14 cellular contexts compared by ENCODE assay signal in genomic region chr6:105259912-105260889, GRCh38.
DNase-seq lines count a peak whose midpoint lies in the region; ATAC-seq lines count a peak whose summit lies in the region.
"Had no signal": no experiment of that assay in that cellular context is flagged by ENCODE, and none has a peak within 500 bp of the region (broad histone marks: within the 10 kb centered on the region; RNA-seq: fewer than 3 reads in every experiment).

No MANE protein-coding gene starts in this region.

- H3K27me3 Mint-ChIP-seq in activated T-helper 2 cell treated with anti-CD3 and anti-CD28 coated beads, Interferon-gamma antibody, Interleukin-2, Interleukin-4, amounts not matched to agents 10 μg/mL and 5 μg/mL and 100 μg/mL, durations not matched to agents 14 hours and 24 hours and 36 hours (ENCODE audit: low read depth) = peaks cover 20% of the 10 kb centered on the region

- DNase-seq in Daoy (ENCODE audit: low read depth) (peak; percentile 46), NCI-H2029 (lab: John Stamatoyannopoulos, UW) (peak; percentile 12), OCI-M1 (lab: John Stamatoyannopoulos, UW) (peak; percentile 23), right cardiac atrium (no peak), SHP77 (lab: John Stamatoyannopoulos, UW) (no peak), hypothalamus (lab: John Stamatoyannopoulos, UW) (no peak)
- DNase-seq in activated T-helper 2 cell treated with anti-CD3 and anti-CD28 coated beads, Interferon-gamma antibody, Interleukin-2, Interleukin-4, amounts not matched to agents 10 μg/mL and 5 μg/mL and 100 μg/mL, durations not matched to agents 14 hours and 24 hours and 36 hours (ENCODE audit: low spot score) = no peak
- DNase-seq: activated CD8-positive, alpha-beta T cell treated with anti-CD3 and anti-CD28 coated beads, Interleukin-2, amount 10 ng/mL, durations not matched to agents 7 days and 5 days; HFFc6; posterior cingulate gyrus had no signal

- intact Hi-C loops in right cardiac atrium (cut with DNase I) = loop anchor here in 1 of 4 donors (10.0 kb wide), 1 partner anchor 95 kb away; no protein-coding TSS in a partner anchor
- intact Hi-C loops in activated T-helper 2 cell treated with anti-CD3 and anti-CD28 coated beads, Interferon-gamma antibody, Interleukin-2, Interleukin-4, amounts not matched to agents 10 μg/mL and 5 μg/mL and 100 μg/mL, durations not matched to agents 14 hours and 24 hours and 36 hours (cut with micrococcal nuclease) = loop anchor here (5.0 kb wide), 1 partner anchor 48 kb away; no protein-coding TSS in a partner anchor

- no peaks in the 10 kb centered on the region for H3K36me3 Mint-ChIP-seq in activated T-helper 2 cell treated with anti-CD3 and anti-CD28 coated beads, Interferon-gamma antibody, Interleukin-2, Interleukin-4, amounts not matched to agents 10 μg/mL and 5 μg/mL and 100 μg/mL, durations not matched to agents 14 hours and 24 hours and 36 hours (ENCODE audit: low read depth)

- peaks cover 11% of the 10 kb centered on the region for H3K4me1 Mint-ChIP-seq in activated T-helper 2 cell treated with anti-CD3 and anti-CD28 coated beads, Interferon-gamma antibody, Interleukin-2, Interleukin-4, amounts not matched to agents 10 μg/mL and 5 μg/mL and 100 μg/mL, durations not matched to agents 14 hours and 24 hours and 36 hours (ENCODE audit: low read depth)

- H3K4me1 ChIP-seq in right cardiac atrium (ENCODE audit: control insufficient read depth, insufficient read depth, low read length) = no peaks in the 10 kb centered on the region
- H3K4me1 ChIP-seq: ascending aorta, tibial nerve had no signal

- no peaks in the 10 kb centered on the region for H3K9me3 Mint-ChIP-seq in activated T-helper 2 cell treated with anti-CD3 and anti-CD28 coated beads, Interferon-gamma antibody, Interleukin-2, Interleukin-4, amounts not matched to agents 10 μg/mL and 5 μg/mL and 100 μg/mL, durations not matched to agents 14 hours and 24 hours and 36 hours
- H3K9me3 Mint-ChIP-seq: HFFc6 had no signal

- H3K27ac ChIP-seq in right cardiac atrium (ENCODE audit: low read length) = peak overlapping the region; percentile 14
- H3K27ac ChIP-seq: ascending aorta, SK-N-MC, tibial nerve had no signal

- H3K27me3 ChIP-seq in right cardiac atrium (ENCODE audit: control insufficient read depth, insufficient read depth) = no peaks in the 10 kb centered on the region
- H3K27me3 ChIP-seq: ascending aorta, tibial nerve had no signal

- H3K9me3 ChIP-seq in right cardiac atrium (ENCODE audit: control insufficient read depth, low read length) = no peaks in the 10 kb centered on the region
- H3K9me3 ChIP-seq: ascending aorta, tibial nerve had no signal

- H3K4me3 ChIP-seq in right cardiac atrium (ENCODE audit: low read length) = no peak overlapping the region
- H3K4me3 ChIP-seq: ascending aorta, SK-N-MC, tibial nerve had no signal

- 49% methylated on average over 13 of the region's 13 CpGs for WGBS in right cardiac atrium

- no peak overlapping the region for H3K4me3 Mint-ChIP-seq in activated T-helper 2 cell treated with anti-CD3 and anti-CD28 coated beads, Interferon-gamma antibody, Interleukin-2, Interleukin-4, amounts not matched to agents 10 μg/mL and 5 μg/mL and 100 μg/mL, durations not matched to agents 14 hours and 24 hours and 36 hours (ENCODE audit: low read depth)
- H3K4me3 Mint-ChIP-seq: activated CD8-positive, alpha-beta T cell treated with anti-CD3 and anti-CD28 coated beads, Interleukin-2, amount 10 ng/mL, durations not matched to agents 7 days and 5 days; HFFc6 had no signal

- ATAC-seq in right cardiac atrium (peak; percentile 90 to 91), GM21515 (IDR thresholded peaks at IDR 0.05; ENCODE audit: unreplicated experiment) (no peak)
- ATAC-seq: activated CD8-positive, alpha-beta T cell treated with anti-CD3 and anti-CD28 coated beads, Interleukin-2, amount 10 ng/mL, durations not matched to agents 7 days and 5 days had no signal

- H3K27ac Mint-ChIP-seq in activated T-helper 2 cell treated with anti-CD3 and anti-CD28 coated beads, Interferon-gamma antibody, Interleukin-2, Interleukin-4, amounts not matched to agents 10 μg/mL and 5 μg/mL and 100 μg/mL, durations not matched to agents 14 hours and 24 hours and 36 hours = no peak overlapping the region
- H3K27ac Mint-ChIP-seq: activated CD8-positive, alpha-beta T cell treated with anti-CD3 and anti-CD28 coated beads, Interleukin-2, amount 10 ng/mL, durations not matched to agents 7 days and 5 days; HFFc6 had no signal

Comparison
In these comparisons a context has a peak if more than half of its experiments do, and no peak if none do; other contexts are left out.
1. DNase-seq: peak in Daoy (single experiment), NCI-H2029 (single experiment) and OCI-M1 (single experiment); none in right cardiac atrium (0 of 3), activated T-helper 2 cell treated with anti-CD3 and anti-CD28 coated beads, Interferon-gamma antibody, Interleukin-2, Interleukin-4, amounts not matched to agents 10 μg/mL and 5 μg/mL and 100 μg/mL, durations not matched to agents 14 hours and 24 hours and 36 hours (single experiment), SHP77 (0 of 2) and hypothalamus (0 of 51).